Comparison of ENCODE assay signal across 8 cellular contexts in the genomic region with DNA sequence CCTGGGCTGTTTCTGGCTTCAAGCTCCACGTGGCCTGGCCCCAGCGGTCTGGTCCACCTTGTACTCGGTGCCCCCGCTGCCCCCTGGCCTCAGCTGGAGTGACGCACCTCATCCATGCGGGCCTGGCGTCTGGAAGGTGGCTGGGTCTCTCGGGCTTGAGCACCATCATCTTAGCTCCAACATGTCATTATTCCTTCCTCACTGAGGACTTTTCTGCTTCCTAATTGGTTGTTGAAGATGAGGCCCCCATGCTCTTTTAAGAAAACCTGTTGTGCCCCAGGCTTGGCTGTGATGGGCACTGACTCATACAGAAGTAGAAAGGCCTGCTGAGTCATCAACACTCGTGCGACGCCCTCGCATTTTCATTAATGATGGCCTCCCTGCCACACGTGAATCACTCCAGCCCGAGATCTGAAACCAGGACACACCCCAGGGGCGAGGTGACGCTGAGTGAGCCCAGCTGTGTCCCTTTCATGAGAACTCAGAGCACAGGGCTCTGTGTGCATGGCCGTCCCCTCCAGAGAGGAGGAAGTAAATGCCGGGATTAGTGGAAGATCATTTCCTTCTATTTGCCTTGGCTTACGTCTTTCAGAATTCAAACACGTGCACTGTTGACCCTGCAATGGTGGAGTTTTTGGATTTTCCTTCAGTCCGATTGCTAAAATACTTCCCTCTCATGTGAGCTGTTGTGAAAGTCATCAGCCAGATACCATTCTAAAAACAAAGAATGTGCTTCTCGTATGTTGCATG. TPM values are rescaled to one million over a fixed set of nuclear protein-coding genes. Genes with fewer than 3 reads are reported as not detected.
DNase-seq lines count a peak whose midpoint lies in the region; ATAC-seq, FAIRE-seq and TF ChIP-seq lines count a peak whose summit lies in the region.

No MANE protein-coding gene starts in this region.

- peak; percentile 99 for FAIRE-seq in keratinocyte (lab: Jason Lieb, UNC)

- H2AFZ ChIP-seq in keratinocyte (ENCODE audit: control insufficient read depth, low read length): peak overlapping the region; percentile 66

- dilution Hi-C loops in keratinocyte (cut with MboI; ENCODE audit: extremely low pct_ligation_motif_present, low sequenced_read_pairs): loop anchor here (25.0 kb wide), 2 partner anchors 212 to 312 kb away; no protein-coding TSS in a partner anchor

- H3K4me1 ChIP-seq in keratinocyte (ENCODE audit: control insufficient read depth, extremely low read depth, insufficient read depth, low read length): peaks cover 20% of the 10 kb centered on the region

- no peaks in the 10 kb centered on the region for H4K20me1 ChIP-seq in keratinocyte (ENCODE audit: control insufficient read depth, extremely low read depth, insufficient read depth, low read length)

- H3K27ac ChIP-seq in RWPE1: peak overlapping the region; percentile 70
- H3K27ac ChIP-seq in keratinocyte (ENCODE audit: control insufficient read depth, insufficient read depth, low read length): peak overlapping the region; percentile 42

- H3K9me1 ChIP-seq in keratinocyte (ENCODE audit: control insufficient read depth, extremely low read depth, insufficient read depth, low read length): no peaks in the 10 kb centered on the region

- CTCF ChIA-PET in RWPE1 (lab: Yijun Ruan, JAX): interaction anchor here (0.5 to 1.0 kb wide), 2 partner anchors 78 to 170 kb away, joined by 4 to 5 read pairs; no protein-coding TSS in a partner anchor

- H3K79me2 ChIP-seq in keratinocyte (ENCODE audit: control insufficient read depth, insufficient read depth, low read length): no peaks in the 10 kb centered on the region

- H3K4me2 ChIP-seq in keratinocyte (ENCODE audit: control insufficient read depth, extremely low read depth, insufficient read depth, low read depth, low read length): peak overlapping the region; percentile 69

- peak; percentile 79 for DNase-seq in AG09309 (ENCODE audit: low read depth)
- DNase-seq in RWPE1 (ENCODE audit: low spot score): peak; percentile 94
- DNase-seq in activated naive CD8-positive, alpha-beta T cell treated with anti-CD3 and anti-CD28 coated beads, Interleukin-2, amount 50 U/mL, for 16 hours (ENCODE audit: low read depth, low spot score): peak; percentile 50
- peak; percentile 89 for DNase-seq in keratinocyte (ENCODE audit: low read depth, low spot score)
- peak; percentile 33 for DNase-seq in stimulated activated CD8-positive, alpha-beta memory T cell treated with anti-CD3 and anti-CD28 coated beads, Interleukin-12 subunit alpha, Interleukin-12 subunit beta, amount 100 ng/mL, for 1 hour (ENCODE audit: low read depth)
- DNase-seq in NAMALWA (ENCODE audit: low spot score): no peak

- H3K4me3 ChIP-seq in AG09309 (ENCODE audit: control insufficient read depth, low read depth, low read length) (no peak overlapping the region; the same call in 1 of the 2 replicates), keratinocyte (ENCODE audit: control insufficient read depth in 2 of 3, extremely low read depth in 1 of 3, insufficient read depth in 2 of 3, low read depth in 1 of 3, low read length in 3 of 3) (peak overlapping the region in 1 of 3 experiments; percentile 16)

- peak overlapping the region; percentile 11 for H3K9ac ChIP-seq in keratinocyte (ENCODE audit: control insufficient read depth, extremely low read depth, insufficient read depth, low read length)

- no peaks in the 10 kb centered on the region for H3K36me3 ChIP-seq in keratinocyte (ENCODE audit: control insufficient read depth in 2 of 2, extremely low read depth in 1 of 2, insufficient read depth in 2 of 2, low read length in 2 of 2)

- POLR2A ChIA-PET in RWPE1 (lab: Yijun Ruan, JAX; ENCODE audit: low non-redundant PET): no interaction called here

- peaks cover 3% of the 10 kb centered on the region for H3K27me3 ChIP-seq in keratinocyte (ENCODE audit: control insufficient read depth, extremely low read depth, insufficient read depth, low read length)

- no peaks in the 10 kb centered on the region for H3K9me3 ChIP-seq in keratinocyte (ENCODE audit: control insufficient read depth, low read depth, low read length)

- TF ChIP-seq CTCF in AG09309 (IDR thresholded peaks at IDR 0.05; ENCODE audit: control insufficient read depth, insufficient read depth, low read depth, low read length, missing control alignments) (no peak), RWPE1 (conservative IDR thresholded peaks at IDR 0.05; ENCODE audit: low read depth) (no peak), keratinocyte (optimal IDR thresholded peaks at IDR 0.05 in 1 of 3, IDR thresholded peaks at IDR 0.05 in 1 of 3, conservative IDR thresholded peaks at IDR 0.05 in 1 of 3; ENCODE audit: extremely low read depth in 1 of 3, insufficient read depth in 2 of 3, low read length in 3 of 3) (no peak)

- peak; percentile 92 for ATAC-seq in GM18909 (IDR thresholded peaks at IDR 0.05; ENCODE audit: poor library complexity, unreplicated experiment)
- peak; percentile 90 for ATAC-seq in HG03103 (IDR thresholded peaks at IDR 0.05; ENCODE audit: low read depth, unreplicated experiment)

RNA-seq across cellular contexts. Expression of a gene that starts 14.0 kb away (rescaled TPM):
- 0.07 to 0.13 TPM (median 0.09 TPM) in 3 replicates for polyA plus RNA-seq in keratinocyte
- polyA plus RNA-seq in keratinocyte (2011; ENCODE audit: low read depth): 0.10 TPM
- 0.10 and 0.11 TPM in 2 replicates for polyA plus RNA-seq in keratinocyte (2011; cell fraction: cytosol; rRNA removed)
- 0.21 and 0.22 TPM in 2 replicates for polyA plus RNA-seq in keratinocyte (2011; cell fraction: nucleus; rRNA removed)
- polyA plus RNA-seq in keratinocyte (2012; ENCODE audit: low replicate concordance): 0.13 and 0.17 TPM in 2 replicates
- 0.10 to 0.13 TPM in 2 of 3 replicates, not detected in the other for polyA minus RNA-seq in keratinocyte
- polyA minus RNA-seq in keratinocyte (2011; cell fraction: cytosol; rRNA and poly(A)+ RNA removed): not detected
- 0.21 and 0.23 TPM in 2 replicates for polyA minus RNA-seq in keratinocyte (2011; cell fraction: nucleus; rRNA and poly(A)+ RNA removed)

RNA-seq across cellular contexts. Expression of a gene that starts 17.9 kb away (rescaled TPM):
- polyA plus RNA-seq in keratinocyte: 364 to 604 TPM (median 374 TPM) in 3 replicates
- polyA plus RNA-seq in keratinocyte (2011; ENCODE audit: low read depth): 198 TPM
- polyA plus RNA-seq in keratinocyte (2011; cell fraction: cytosol; rRNA removed): 333 and 385 TPM in 2 replicates
- polyA plus RNA-seq in keratinocyte (2011; cell fraction: nucleus; rRNA removed): 582 and 627 TPM in 2 replicates
- 265 and 800 TPM in 2 replicates for polyA plus RNA-seq in keratinocyte (2012; ENCODE audit: low replicate concordance)
- 246 to 619 TPM (median 333 TPM) in 3 replicates for polyA minus RNA-seq in keratinocyte
- polyA minus RNA-seq in keratinocyte (2011; cell fraction: cytosol; rRNA and poly(A)+ RNA removed): 223 TPM
- 156 and 373 TPM in 2 replicates for polyA minus RNA-seq in keratinocyte (2011; cell fraction: nucleus; rRNA and poly(A)+ RNA removed)

RNA-seq across cellular contexts. Expression of a gene that starts 57.3 kb away (rescaled TPM):
- 6.1 to 13.6 TPM (median 11.2 TPM) in 3 replicates for polyA plus RNA-seq in keratinocyte
- 68.8 TPM for polyA plus RNA-seq in keratinocyte (2011; ENCODE audit: low read depth)
- 4.8 and 6.3 TPM in 2 replicates for polyA plus RNA-seq in keratinocyte (2011; cell fraction: cytosol; rRNA removed)
- polyA plus RNA-seq in keratinocyte (2011; cell fraction: nucleus; rRNA removed): 13.8 and 16.2 TPM in 2 replicates
- polyA plus RNA-seq in keratinocyte (2012; ENCODE audit: low replicate concordance): 6.8 and 102 TPM in 2 replicates
- 2.7 to 9.4 TPM (median 6.4 TPM) in 3 replicates for polyA minus RNA-seq in keratinocyte
- polyA minus RNA-seq in keratinocyte (2011; cell fraction: cytosol; rRNA and poly(A)+ RNA removed): 1.7 TPM
- 4.7 and 9.6 TPM in 2 replicates for polyA minus RNA-seq in keratinocyte (2011; cell fraction: nucleus; rRNA and poly(A)+ RNA removed)
